8 cellular contexts compared by ENCODE assay signal in the genomic region with DNA sequence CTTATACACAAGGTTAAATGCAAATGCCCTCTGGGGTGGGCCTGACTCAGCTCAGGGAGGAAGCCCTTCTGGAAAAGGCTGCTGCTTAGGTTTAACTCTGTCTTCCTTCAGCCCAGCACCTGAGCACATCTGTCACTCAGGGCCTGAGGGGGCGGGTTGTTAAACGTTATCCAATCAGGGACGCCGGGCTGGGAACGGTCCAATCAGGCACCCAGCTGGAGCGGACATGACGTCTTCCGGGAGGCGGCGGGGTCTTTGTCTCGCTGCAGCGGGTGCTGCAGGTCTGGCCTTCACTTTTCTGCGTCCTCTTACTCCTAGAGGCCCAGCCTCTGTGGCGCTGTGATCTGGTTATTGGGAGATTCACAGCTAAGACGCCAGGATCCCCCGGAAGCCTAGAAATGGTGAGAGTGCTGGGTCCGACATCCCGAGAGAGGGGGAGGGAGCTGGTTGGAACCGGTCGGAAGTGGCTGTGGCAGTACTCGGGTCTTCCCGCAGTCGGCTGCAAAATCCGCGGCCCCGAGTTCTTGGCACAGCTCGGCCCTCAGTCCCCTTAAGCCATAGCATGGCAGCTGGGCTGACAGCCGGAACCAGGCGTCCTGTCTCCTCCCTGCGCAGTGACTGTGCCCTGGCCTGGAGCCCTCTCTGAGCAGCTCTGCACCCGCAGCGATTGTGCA. TPM values are rescaled to one million over a fixed set of nuclear protein-coding genes. Genes with fewer than 3 reads are reported as not detected.
DNase-seq lines count a peak whose midpoint lies in the region; ATAC-seq and TF ChIP-seq lines count a peak whose summit lies in the region.

Gene ZNF138 (plus strand): TSS at position 258 of the 674 bp plus-strand sequence. CDS start 141 bp downstream, at position 399.

- no peaks in the 10 kb centered on the region for H3K9me3 ChIP-seq in left ventricle myocardium inferior (replicated peaks)
- H3K9me3 ChIP-seq in upper lobe of left lung, result no peaks in the 10 kb centered on the region

- peak within 1 kb of the TSS; percentile 81 for H3K4me3 ChIP-seq in left ventricle myocardium inferior
- H3K4me3 ChIP-seq in upper lobe of left lung, result peak within 1 kb of the TSS; percentile 62 to 83 (median 73)

- H3K27me3 ChIP-seq in left ventricle myocardium inferior (ENCODE audit: low read depth), result no peaks in the 10 kb centered on the region
- H3K27me3 ChIP-seq in upper lobe of left lung, result no peaks in the 10 kb centered on the region

- H3K27ac ChIP-seq in left ventricle myocardium inferior (replicated peaks), result peak within 1 kb of the TSS; percentile 82
- peak within 1 kb of the TSS; percentile 69 to 85 (median 80) for H3K27ac ChIP-seq in upper lobe of left lung

- TF ChIP-seq POLR2A in GM15510 (IDR thresholded peaks at IDR 0.05; ENCODE audit: borderline replicate concordance, extremely low read depth, insufficient read length) (peak; percentile 62), upper lobe of left lung (IDR thresholded peaks at IDR 0.05) (peak in 3 of 4 donors; percentile 35 to 69 (median 46))

- intact Hi-C loops in left ventricle myocardium inferior (cut with micrococcal nuclease) (no loop called here), posterior vena cava (cut with DNase I) (no loop called here)

- H3K4me1 ChIP-seq in left ventricle myocardium inferior (peaks cover 25% of the 10 kb centered on the region), upper lobe of left lung (peaks cover 4 to 19% (median 9%) of the 10 kb centered on the region in 4 donors)

- WGBS in upper lobe of left lung, 2 donors, result 0 to 1% methylated on average over 15 to 32 of the region's 32 CpGs

- ATAC-seq in HG02884 (IDR thresholded peaks at IDR 0.05; ENCODE audit: unreplicated experiment) (peak; percentile 100), upper lobe of left lung (ENCODE audit: low FRiP score in 2 of 2) (peak; percentile 99 to 100)

- DNase-seq in NCI-H146 treated with DMSO at 0.1 percent for 48 hours (lab: John Stamatoyannopoulos, UW; ENCODE audit: unreplicated experiment) (peak; percentile 98), T-helper 1 cell (peak; percentile 78 to 94 (median 86)), amygdala (lab: John Stamatoyannopoulos, UW) (peak; percentile 58 to 98 (median 92)), left ventricle myocardium inferior (peak; percentile 96), posterior vena cava (ENCODE audit: low spot score) (peak; percentile 98), upper lobe of left lung (peak; percentile 88 to 96)

- TF ChIP-seq EP300 in upper lobe of left lung (IDR thresholded peaks at IDR 0.05), result no peak

- H3K36me3 ChIP-seq in left ventricle myocardium inferior (peaks cover 5% of the 10 kb centered on the region), upper lobe of left lung (peaks cover 0 to 3% (median 2%) of the 10 kb centered on the region in 4 donors)

- peak; percentile 25 for TF ChIP-seq CTCF in left ventricle myocardium inferior (IDR thresholded peaks at IDR 0.05; ENCODE audit: borderline replicate concordance)
- TF ChIP-seq CTCF in upper lobe of left lung (IDR thresholded peaks at IDR 0.05), result peak in 4 of 6 experiments; percentile 9 to 48 (median 24)

RNA-seq across cellular contexts. Expression of gene ZNF138, which starts in this region (rescaled TPM):
- 5.1 TPM for total RNA-seq in left ventricle myocardium inferior
- 1 to 10 TPM; 6.9 to 7.0 TPM for total RNA-seq in posterior vena cava
- 10 to 100 TPM in 2 of 6 donors, 1 to 10 TPM in 4; 3.4 to 23.7 (median 5.0) TPM for total RNA-seq in upper lobe of left lung

Comparison
In these comparisons a context has a peak if more than half of its experiments do, and no peak if none do; other contexts are left out.
1. Peak in every context shown above with its lines: DNase-seq, ATAC-seq, H3K4me3 ChIP-seq and H3K27ac ChIP-seq.